Comparison of ENCODE assay signal across 14 cellular contexts in the genomic region with DNA sequence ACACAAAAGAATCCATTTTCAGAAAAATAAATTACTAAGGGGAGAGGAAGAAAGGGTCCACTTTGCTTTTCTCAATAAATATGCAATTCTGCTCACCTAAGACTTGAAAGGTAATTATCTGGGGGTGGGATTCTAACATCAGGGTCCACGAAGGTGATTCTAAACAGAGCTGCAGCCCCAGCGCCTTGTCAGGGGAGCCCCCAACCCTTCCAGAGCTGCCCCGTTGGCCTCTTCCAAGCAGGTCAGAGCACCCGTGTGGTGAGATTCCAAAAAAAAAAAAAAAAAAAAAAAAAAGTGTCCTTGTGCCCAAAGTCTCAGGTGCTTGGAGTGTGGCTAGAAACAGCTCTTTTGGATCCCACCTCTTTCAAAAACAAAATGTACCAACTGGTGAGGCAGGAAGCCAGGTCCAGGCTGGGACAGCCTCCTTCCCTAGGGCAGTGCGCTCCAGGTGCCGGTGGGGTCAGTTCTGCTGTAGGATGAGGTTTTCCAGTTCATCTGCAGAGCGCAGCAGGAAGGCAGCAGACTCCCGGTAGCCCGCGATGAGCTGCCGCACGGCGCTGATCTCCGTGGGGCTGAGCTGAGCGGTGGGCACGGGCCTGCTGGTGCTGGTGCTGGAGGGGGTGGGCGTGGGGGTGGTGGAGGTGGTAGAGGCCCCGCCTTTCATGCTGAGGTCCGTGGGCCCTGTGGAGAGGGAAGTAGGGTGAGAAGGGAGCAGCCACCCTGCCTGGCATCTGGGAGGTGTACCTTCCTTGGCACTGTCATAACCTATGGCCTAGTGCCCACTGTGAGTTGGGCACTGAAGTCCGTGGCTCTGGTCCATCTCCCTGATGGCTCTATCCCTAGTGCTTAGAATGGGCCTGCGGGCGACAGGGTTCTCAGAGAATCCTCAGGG.
DNase-seq lines count a peak whose midpoint lies in the region; ATAC-seq and TF ChIP-seq lines count a peak whose summit lies in the region.
"Had no signal": no experiment of that assay in that cellular context is flagged by ENCODE, and none has a peak within 500 bp of the region (broad histone marks: within the 10 kb centered on the region; RNA-seq: fewer than 3 reads in every experiment).

No MANE protein-coding gene starts in this region.

- H3K27me3 Mint-ChIP-seq in naive B cell: no peaks in the 10 kb centered on the region
- no peaks in the 10 kb centered on the region for H3K27me3 Mint-ChIP-seq in activated T-helper 2 cell treated with anti-CD3 and anti-CD28 coated beads, Interferon-gamma antibody, Interleukin-2, Interleukin-4, amounts not matched to agents 10 μg/mL and 5 μg/mL and 100 μg/mL, durations not matched to agents 14 hours and 24 hours and 36 hours (ENCODE audit: low read depth)
- H3K27me3 Mint-ChIP-seq: dendritic cell treated with granulocyte-macrophage colony-stimulating factor and Interleukin-4, amounts not matched to agents 40 ng/mL and 50 ng/mL, for 4 days had no signal

- TF ChIP-seq POLR2A in transverse colon (IDR thresholded peaks at IDR 0.05): no peak

- 74 to 88% methylated on average over 5 to 21 of the region's 22 CpGs for WGBS in transverse colon (ENCODE audit: low coverage in 1 of 2), 2 donors

- H3K36me3 ChIP-seq in right atrium auricular region: peaks cover 32% of the 10 kb centered on the region
- peaks cover 0 to 32% (median 6%) of the 10 kb centered on the region in 4 donors for H3K36me3 ChIP-seq in transverse colon

- no peaks in the 10 kb centered on the region for H3K9me3 Mint-ChIP-seq in naive B cell
- H3K9me3 Mint-ChIP-seq in activated T-helper 2 cell treated with anti-CD3 and anti-CD28 coated beads, Interferon-gamma antibody, Interleukin-2, Interleukin-4, amounts not matched to agents 10 μg/mL and 5 μg/mL and 100 μg/mL, durations not matched to agents 14 hours and 24 hours and 36 hours: no peaks in the 10 kb centered on the region
- H3K9me3 Mint-ChIP-seq: dendritic cell treated with granulocyte-macrophage colony-stimulating factor and Interleukin-4, amounts not matched to agents 40 ng/mL and 50 ng/mL, for 4 days had no signal

- in situ Hi-C loops in transverse colon (cut with MboI; ENCODE audit: low pct_ligation_motif_present in 1 of 4, low pct_unique_long_range_greater_than_20kb in 1 of 4, low sequenced_read_pairs in 3 of 4): no loop called here

- no peaks in the 10 kb centered on the region for H3K9me3 ChIP-seq in right atrium auricular region
- H3K9me3 ChIP-seq in transverse colon: no peaks in the 10 kb centered on the region

- H3K27me3 ChIP-seq in right atrium auricular region (no peaks in the 10 kb centered on the region), transverse colon (no peaks in the 10 kb centered on the region)

- H3K4me3 ChIP-seq in right atrium auricular region (no peak overlapping the region), transverse colon (no peak overlapping the region)

- DNase-seq in Right ventricle myocardium inferior (ENCODE audit: missing footprints) (no peak), right atrium auricular region (ENCODE audit: low spot score) (no peak), cerebellum (ENCODE audit: low spot score) (peak; percentile 69), naive B cell (no peak), transverse colon (peak; percentile 6), DMS79 (lab: John Stamatoyannopoulos, UW) (no peak), GDM1 (lab: John Stamatoyannopoulos, UW) (no peak)
- no peak for DNase-seq in activated T-helper 2 cell treated with anti-CD3 and anti-CD28 coated beads, Interferon-gamma antibody, Interleukin-2, Interleukin-4, amounts not matched to agents 10 μg/mL and 5 μg/mL and 100 μg/mL, durations not matched to agents 14 hours and 24 hours and 36 hours (ENCODE audit: low spot score)
- DNase-seq: activated CD4-positive, alpha-beta T cell treated with anti-CD3 and anti-CD28 coated beads for 48 hours; activated gamma-delta T cell; EL; NCI-H2227 treated with DMSO at 0.1 percent for 48 hours; stimulated activated CD8-positive, alpha-beta memory T cell treated with anti-CD3 and anti-CD28 coated beads, Interleukin-4, amount 100 ng/mL, for 48 hours had no signal

- no peak overlapping the region for H3K4me3 Mint-ChIP-seq in naive B cell
- H3K4me3 Mint-ChIP-seq in activated T-helper 2 cell treated with anti-CD3 and anti-CD28 coated beads, Interferon-gamma antibody, Interleukin-2, Interleukin-4, amounts not matched to agents 10 μg/mL and 5 μg/mL and 100 μg/mL, durations not matched to agents 14 hours and 24 hours and 36 hours (ENCODE audit: low read depth): no peak overlapping the region
- H3K4me3 Mint-ChIP-seq: dendritic cell treated with granulocyte-macrophage colony-stimulating factor and Interleukin-4, amounts not matched to agents 40 ng/mL and 50 ng/mL, for 4 days had no signal

- H3K27ac ChIP-seq in right atrium auricular region: no peak overlapping the region
- peak overlapping the region in 2 of 4 donors; percentile 37 to 54 for H3K27ac ChIP-seq in transverse colon

- ATAC-seq in Right ventricle myocardium inferior (peak; percentile 34), naive B cell (ENCODE audit: low read depth in 2 of 2) (no peak)

- peak overlapping the region in 4 of 6 donors; percentile 42 to 77 (median 55) for H3K27ac Mint-ChIP-seq in naive B cell
- no peak overlapping the region for H3K27ac Mint-ChIP-seq in activated T-helper 2 cell treated with anti-CD3 and anti-CD28 coated beads, Interferon-gamma antibody, Interleukin-2, Interleukin-4, amounts not matched to agents 10 μg/mL and 5 μg/mL and 100 μg/mL, durations not matched to agents 14 hours and 24 hours and 36 hours
- H3K27ac Mint-ChIP-seq: dendritic cell treated with granulocyte-macrophage colony-stimulating factor and Interleukin-4, amounts not matched to agents 40 ng/mL and 50 ng/mL, for 4 days had no signal

- peaks cover 0 to 56% of the 10 kb centered on the region in 2 donors for H3K4me1 ChIP-seq in right atrium auricular region
- H3K4me1 ChIP-seq in transverse colon: peaks cover 0 to 16% (median 10%) of the 10 kb centered on the region in 4 donors

- H3K36me3 Mint-ChIP-seq in naive B cell: no peaks in the 10 kb centered on the region
- peaks cover 32% of the 10 kb centered on the region for H3K36me3 Mint-ChIP-seq in activated T-helper 2 cell treated with anti-CD3 and anti-CD28 coated beads, Interferon-gamma antibody, Interleukin-2, Interleukin-4, amounts not matched to agents 10 μg/mL and 5 μg/mL and 100 μg/mL, durations not matched to agents 14 hours and 24 hours and 36 hours (ENCODE audit: low read depth)

- peaks cover 27 to 44% (median 35%) of the 10 kb centered on the region in 3 donors for H3K4me1 Mint-ChIP-seq in naive B cell
- H3K4me1 Mint-ChIP-seq in activated T-helper 2 cell treated with anti-CD3 and anti-CD28 coated beads, Interferon-gamma antibody, Interleukin-2, Interleukin-4, amounts not matched to agents 10 μg/mL and 5 μg/mL and 100 μg/mL, durations not matched to agents 14 hours and 24 hours and 36 hours (ENCODE audit: low read depth): peaks cover 4% of the 10 kb centered on the region

- no peak for TF ChIP-seq EP300 in transverse colon (IDR thresholded peaks at IDR 0.05; ENCODE audit: low read depth)

- TF ChIP-seq CTCF in right atrium auricular region (IDR thresholded peaks at IDR 0.05): no peak
- no peak for TF ChIP-seq CTCF in transverse colon (IDR thresholded peaks at IDR 0.05)

- intact Hi-C loops in Right ventricle myocardium inferior (cut with DNase I): no loop called here
- intact Hi-C loops in transverse colon (cut with DNase I; ENCODE audit: low total_unique reads): no loop called here
- intact Hi-C loops in activated T-helper 2 cell treated with anti-CD3 and anti-CD28 coated beads, Interferon-gamma antibody, Interleukin-2, Interleukin-4, amounts not matched to agents 10 μg/mL and 5 μg/mL and 100 μg/mL, durations not matched to agents 14 hours and 24 hours and 36 hours (cut with micrococcal nuclease): no loop called here

Comparison
In these comparisons a context has a peak if more than half of its experiments do, and no peak if none do; other contexts are left out.
1. DNase-seq: peak in cerebellum (single experiment) and transverse colon (single experiment); none in Right ventricle myocardium inferior (single experiment), right atrium auricular region (single experiment), naive B cell (single experiment), DMS79 (single experiment), activated T-helper 2 cell treated with anti-CD3 and anti-CD28 coated beads, Interferon-gamma antibody, Interleukin-2, Interleukin-4, amounts not matched to agents 10 μg/mL and 5 μg/mL and 100 μg/mL, durations not matched to agents 14 hours and 24 hours and 36 hours (single experiment) and GDM1 (single experiment).